In the genomic region with DNA sequence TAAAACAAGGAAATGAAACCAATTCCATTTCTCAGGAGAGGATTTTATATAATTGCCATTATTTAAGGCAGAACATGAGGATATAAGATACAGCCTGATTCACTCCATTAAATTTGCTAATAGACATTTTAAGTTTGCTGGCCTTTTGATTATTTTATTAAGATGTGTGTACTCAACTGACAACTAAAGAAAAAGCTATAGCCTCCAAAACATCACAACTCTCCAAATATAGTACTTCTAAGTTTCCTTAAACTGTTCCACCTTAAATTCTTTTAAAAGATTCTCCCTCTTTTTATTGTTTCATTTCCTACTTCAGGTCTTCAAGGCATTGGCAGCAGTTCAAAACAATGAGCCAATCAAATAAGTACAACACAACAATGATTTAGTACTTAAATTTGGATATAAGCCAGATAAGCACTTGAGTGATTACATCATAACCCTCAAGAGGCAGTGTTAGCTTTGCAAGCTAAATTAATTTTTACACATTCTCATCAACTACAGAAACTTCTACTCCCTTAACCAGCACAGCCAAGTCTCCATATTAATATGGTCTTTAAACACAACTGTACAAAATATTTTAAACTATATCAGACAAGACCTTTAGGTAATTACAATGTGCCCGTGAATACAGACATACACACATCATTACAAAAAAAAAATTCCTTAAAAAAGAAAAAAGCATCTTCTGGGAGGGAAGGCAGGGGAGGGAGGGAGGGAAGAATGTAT, we compare ENCODE assay signal across 8 cellular contexts.
A peak's percentile ranks its signal among the peaks of the same experiment; 100 is the strongest.
DNase-seq lines count a peak whose midpoint lies in the region; ATAC-seq, FAIRE-seq and TF ChIP-seq lines count a peak whose summit lies in the region.

No MANE protein-coding gene starts in this region.

- RAD21 ChIA-PET in GM12878 (lab: Charles Lee; ENCODE audit: unreplicated experiment): interaction anchor here (0.6 to 5.4 kb wide), 9 partner anchors 17 to 393 kb away, joined by 3 to 35 read pairs (median 4); no protein-coding TSS in a partner anchor

- ATAC-seq in GM12878 (peak; percentile 60), HepG2 (no peak), GM18867 (IDR thresholded peaks at IDR 0.05; ENCODE audit: unreplicated experiment) (no peak)

- H3K9me3 ChIP-seq in breast epithelium (no peaks in the 10 kb centered on the region), GM12878 (replicated peaks; ENCODE audit: control insufficient read depth, insufficient read depth, low read length) (no peaks in the 10 kb centered on the region; the same call in 2 of the 3 replicates), HepG2 (ENCODE audit: low read length) (no peaks in the 10 kb centered on the region)

- H3K27me3 ChIP-seq in breast epithelium (no peaks in the 10 kb centered on the region), GM12878 (replicated peaks in 1 of 2; ENCODE audit: control insufficient read depth in 2 of 2, insufficient read depth in 2 of 2, low read length in 1 of 2) (no peaks in the 10 kb centered on the region), HepG2 (ENCODE audit: control insufficient read depth in 1 of 2, insufficient read depth in 2 of 2, low read length in 2 of 2) (no peaks in the 10 kb centered on the region)

- peak overlapping the region in 1 of 2 donors; percentile 31 for H3K27ac ChIP-seq in breast epithelium
- H3K27ac ChIP-seq in GM12878 (ENCODE audit: control insufficient read depth, insufficient read depth): no peak overlapping the region
- no peak overlapping the region for H3K27ac ChIP-seq in HepG2 (ENCODE audit: extremely low read length, insufficient read depth, low read length)

- H3K36me3 Mint-ChIP-seq in MCF 10A (ENCODE audit: insufficient read depth, unreplicated experiment): peaks cover 40% of the 10 kb centered on the region

- H3K4me3 Mint-ChIP-seq in MCF 10A (ENCODE audit: unreplicated experiment): peak overlapping the region; percentile 37

- no peak for FAIRE-seq in GM12878 (lab: Jason Lieb, UNC)
- no peak for FAIRE-seq in HepG2 (lab: Jason Lieb, UNC)

- whole genome bisulfite sequencing in GM12878 (ENCODE audit: insufficient coverage, insufficient replicate concordance, low lambda C conversion rate, missing lambda C conversion rate): 100% methylated on average over 1 of the region's 1 CpG
- WGBS in HepG2 (ENCODE audit: low lambda C conversion rate): 93% methylated on average over 1 of the region's 1 CpG

- H3K9ac ChIP-seq in GM12878 (ENCODE audit: control insufficient read depth, insufficient read depth, low read length): no peak overlapping the region
- no peak overlapping the region for H3K9ac ChIP-seq in HepG2 (ENCODE audit: insufficient read depth, low read depth, low read length)

- in situ Hi-C loops in GM12878 (cut with MboI) (no loop called here), HepG2 (cut with HindIII; ENCODE audit: extremely low pct_ligation_motif_present, low pct_unique_long_range_greater_than_20kb) (no loop called here)

- no peak overlapping the region for H3K4me3 ChIP-seq in breast epithelium
- no peak overlapping the region for H3K4me3 ChIP-seq in GM12878
- no peak overlapping the region for H3K4me3 ChIP-seq in HepG2 (replicated peaks in 1 of 3; ENCODE audit: insufficient read depth in 1 of 3, low read depth in 2 of 3, low read length in 3 of 3)

- no peak overlapping the region for H2AFZ ChIP-seq in GM12878 (ENCODE audit: control insufficient read depth, low read depth, low read length)
- no peak overlapping the region for H2AFZ ChIP-seq in HepG2 (ENCODE audit: low read length)

- CTCF ChIA-PET in MCF 10A (lab: Yijun Ruan, JAX) (interaction anchor here (0.6 to 0.8 kb wide), 4 partner anchors 51 to 1247 kb away, joined by 3 to 6 read pairs (median 4); no protein-coding TSS in a partner anchor), GM12878 (lab: Yijun Ruan, JAX) (interaction anchor here (0.7 to 6.4 kb wide), 5 partner anchors 11 to 392 kb away, joined by 3 to 41 read pairs (median 4); no protein-coding TSS in a partner anchor), HepG2 (lab: Yijun Ruan, JAX; ENCODE audit: low intra/inter-chr PET ratio, low total read pairs) (no interaction called here)

- H3K4me1 ChIP-seq in breast epithelium (no peaks in the 10 kb centered on the region), GM12878 (ENCODE audit: control insufficient read depth, insufficient read depth, low read length) (peaks cover 12% of the 10 kb centered on the region; the same call in 1 of the 2 replicates), HepG2 (ENCODE audit: insufficient read depth, low read length) (no peaks in the 10 kb centered on the region)

- SMC1A ChIA-PET in GM12878 (lab: Charles Lee; ENCODE audit: uncharacterized antibody, unreplicated experiment): interaction anchor here (0.9 to 7.6 kb wide), 7 partner anchors 17 to 393 kb away, joined by 3 to 64 read pairs (median 5); no protein-coding TSS in a partner anchor

- no peaks in the 10 kb centered on the region for H3K27me3 Mint-ChIP-seq in MCF 10A (ENCODE audit: insufficient read depth, unreplicated experiment)

- TF ChIP-seq RAD21 in GM12878 (IDR thresholded peaks at IDR 0.05; ENCODE audit: insufficient read depth, low read depth, low read length) (no peak), HepG2 (CRISPR knock-in tag; IDR thresholded peaks at IDR 0.05) (no peak)

- BruUV-seq in MCF 10A (replicated peaks; lab: Mats Ljungman, UMichigan) (TSS peak; percentile 28), GM12878 (replicated peaks; lab: Mats Ljungman, UMichigan) (no TSS peak), HepG2 (replicated peaks; lab: Mats Ljungman, UMichigan) (no TSS peak)

- H3K4me2 ChIP-seq in GM12878 (ENCODE audit: control insufficient read depth, insufficient read depth) (no peak overlapping the region), HepG2 (ENCODE audit: low read depth, low read length) (no peak overlapping the region)

- H4K20me1 ChIP-seq in GM12878 (ENCODE audit: control insufficient read depth, insufficient read depth) (no peaks in the 10 kb centered on the region), HepG2 (ENCODE audit: insufficient read depth, low read length) (no peaks in the 10 kb centered on the region)

- peak; percentile 96 for DNase-seq in MCF 10A (ENCODE audit: unreplicated experiment)
- no peak for DNase-seq in breast epithelium (ENCODE audit: low spot score in 2 of 2)
- DNase-seq in NCI-H2227 treated with DMSO at 0.1 percent for 48 hours (lab: John Stamatoyannopoulos, UW): peak; percentile 17
- DNase-seq in GM12878 (ENCODE audit: low read depth, low spot score): no peak
- no peak for DNase-seq in HepG2 (ENCODE audit: low spot score)
- no peak for DNase-seq in stimulated activated CD4-positive, alpha-beta T cell treated with anti-CD3 and anti-CD28 coated beads, Interleukin-4, amount 100 ng/mL, for 1 hour
- DNase-seq in activated T-cell treated with anti-CD3 and anti-CD28 coated beads, Interleukin-2, amount 50 U/mL, for 1 hour: no peak

- H3K4me1 Mint-ChIP-seq in MCF 10A (ENCODE audit: insufficient read depth, unreplicated experiment): peaks cover 30% of the 10 kb centered on the region

- intact Hi-C loops in MCF 10A (cut with micrococcal nuclease) (no loop called here), breast epithelium (cut with DNase I; ENCODE audit: low total_unique reads) (no loop called here), GM12878 (cut with micrococcal nuclease; ENCODE audit: unreplicated experiment) (no loop called here), HepG2 (cut with micrococcal nuclease; ENCODE audit: unreplicated experiment) (no loop called here)

- POLR2A ChIA-PET in MCF 10A (lab: Yijun Ruan, JAX) (interaction anchor here (0.6 to 1.8 kb wide), 8 partner anchors 16 to 150 kb away, joined by 3 to 12 read pairs (median 3); no protein-coding TSS in a partner anchor), GM12878 (lab: Charles Lee) (interaction anchor here (0.5 to 2.0 kb wide), 6 partner anchors 11 to 156 kb away, joined by 3 to 7 read pairs (median 3); no protein-coding TSS in a partner anchor), HepG2 (lab: Yijun Ruan, JAX) (no interaction called here)

- TF ChIP-seq CTCF in MCF 10A (IDR thresholded peaks at IDR 0.05; ENCODE audit: unreplicated experiment): no peak
- no peak for TF ChIP-seq CTCF in breast epithelium (IDR thresholded peaks at IDR 0.05)
- TF ChIP-seq CTCF in GM12878 (IDR thresholded peaks at IDR 0.05 in 2 of 3, conservative IDR thresholded peaks at IDR 0.05 in 1 of 3; ENCODE audit: control insufficient read depth in 2 of 3, extremely low read depth in 1 of 3, insufficient read depth in 1 of 3, low read depth in 3 of 3, low read length in 3 of 3): no peak
- no peak for TF ChIP-seq CTCF in HepG2 (CRISPR knock-in tag; IDR thresholded peaks at IDR 0.05)

- H3K27ac Mint-ChIP-seq in MCF 10A (ENCODE audit: low read depth, unreplicated experiment): peak overlapping the region; percentile 49

- peaks cover 7% of the 10 kb centered on the region for H3K79me2 ChIP-seq in GM12878 (ENCODE audit: control insufficient read depth, insufficient read depth, low read length)
- H3K79me2 ChIP-seq in HepG2 (ENCODE audit: insufficient read depth, low read length): peaks cover 1% of the 10 kb centered on the region

- no peaks in the 10 kb centered on the region for H3K9me3 Mint-ChIP-seq in MCF 10A (ENCODE audit: unreplicated experiment)

- TF ChIP-seq POLR2A in breast epithelium (IDR thresholded peaks at IDR 0.05) (no peak), GM12878 (IDR thresholded peaks at IDR 0.05; ENCODE audit: low read depth, low read length) (no peak), HepG2 (IDR thresholded peaks at IDR 0.05; ENCODE audit: insufficient read depth in 1 of 2, low read depth in 2 of 2, low read length in 2 of 2) (no peak)

- no peak for TF ChIP-seq EP300 in GM12878 (IDR thresholded peaks at IDR 0.05; ENCODE audit: borderline replicate concordance in 1 of 2, control insufficient read depth in 1 of 2, low read depth in 2 of 2, low read length in 2 of 2)
- TF ChIP-seq EP300 in HepG2 (IDR thresholded peaks at IDR 0.05; ENCODE audit: low read depth in 2 of 2, low read length in 2 of 2): no peak
- TF ChIP-seq EP300 in HepG2 (CRISPR knock-in tag; IDR thresholded peaks at IDR 0.05; ENCODE audit: borderline replicate concordance): no peak

- H3K36me3 ChIP-seq in breast epithelium (no peaks in the 10 kb centered on the region), GM12878 (ENCODE audit: control insufficient read depth in 2 of 2, insufficient read depth in 2 of 2, low read length in 1 of 2) (peaks cover 2 to 20% of the 10 kb centered on the region in 2 experiments; a peak in 3 of 4 replicates), HepG2 (replicated peaks in 1 of 2; ENCODE audit: control insufficient read depth in 1 of 2, insufficient read depth in 2 of 2, low read length in 2 of 2) (peaks cover 1 to 14% of the 10 kb centered on the region in 2 experiments; a peak in 3 of 5 replicates)

TF ChIP-seq in HepG2, 621 proteins besides CTCF, POLR2A, EP300 and RAD21:
- TF ChIP-seq BHLHE40 (IDR thresholded peaks at IDR 0.05; ENCODE audit: low read length): no peak
- 0 out of 2 replicates have a peak, but pooled peaks have one; percentile 10 for TF ChIP-seq ATF7 (IDR thresholded peaks at IDR 0.05)
- TF ChIP-seq ATF7 (CRISPR knock-in tag; IDR thresholded peaks at IDR 0.05): no peak

Comparison
In these comparisons a context has a peak if more than half of its experiments do, and no peak if none do; other contexts are left out.
1. DNase-seq: peak in MCF 10A (single experiment) and NCI-H2227 treated with DMSO at 0.1 percent for 48 hours (single experiment); none in breast epithelium (0 of 2), GM12878 (single experiment), HepG2 (single experiment), stimulated activated CD4-positive, alpha-beta T cell treated with anti-CD3 and anti-CD28 coated beads, Interleukin-4, amount 100 ng/mL, for 1 hour (single experiment) and activated T-cell treated with anti-CD3 and anti-CD28 coated beads, Interleukin-2, amount 50 U/mL, for 1 hour (single experiment).